ENCODE assay signal across 20 cellular contexts in genomic region chr20:61449057-61449456, GRCh38.
DNase-seq lines count a peak whose midpoint lies in the region; ATAC-seq and TF ChIP-seq lines count a peak whose summit lies in the region.
"Had no signal": no experiment of that assay in that cellular context is flagged by ENCODE, and none has a peak within 500 bp of the region (broad histone marks: within the 10 kb centered on the region; RNA-seq: fewer than 3 reads in every experiment).

No MANE protein-coding gene starts in this region.

- intact Hi-C loops in dorsolateral prefrontal cortex (cut with DNase I) (no loop called here), Calu3 (cut with micrococcal nuclease; ENCODE audit: unreplicated experiment) (no loop called here)

- DNase-seq in NCI-H1417 (lab: John Stamatoyannopoulos, UW) = peak in 2 of 3 experiments; percentile 52 to 68
- no peak for DNase-seq in NCI-H1417 treated with DMSO at 0.1 percent for 48 hours (lab: John Stamatoyannopoulos, UW)
- DNase-seq in dorsolateral prefrontal cortex = peak in 1 of 10 donors; percentile 7
- DNase-seq in medulla oblongata (ENCODE audit: extremely low spot score) = peak; percentile 8
- DNase-seq in substantia nigra (lab: John Stamatoyannopoulos, UW) = no peak
- no peak for DNase-seq in Calu3
- no peak for DNase-seq in NCI-H69 (lab: John Stamatoyannopoulos, UW)
- DNase-seq: 8988T, DMS 273 treated with DMSO at 0.1 percent for 48 hours, DND-41, H9, NCI-H1092 treated with DMSO at 0.1 percent for 48 hours, NCI-H187 treated with DMSO at 0.1 percent for 48 hours, NCI-H345, NCI-H526, SHP77 treated with DMSO at 0.1 percent for 48 hours, SK-N-SH had no signal

- H3K36me3 Mint-ChIP-seq in Calu3 (ENCODE audit: insufficient read depth, unreplicated experiment) = no peaks in the 10 kb centered on the region

- H3K4me3 Mint-ChIP-seq in Calu3 (ENCODE audit: low read depth, unreplicated experiment) = no peak overlapping the region
- H3K4me3 Mint-ChIP-seq: B cell had no signal

- no peak for TF ChIP-seq CTCF in dorsolateral prefrontal cortex (IDR thresholded peaks at IDR 0.05 in 54 of 56, conservative IDR thresholded peaks at IDR 0.05 in 2 of 56; ENCODE audit: low read depth in 1 of 56, partially characterized antibody in 56 of 56)
- no peak for TF ChIP-seq CTCF in Calu3 (IDR thresholded peaks at IDR 0.05; ENCODE audit: unreplicated experiment)

- no peaks in the 10 kb centered on the region for H3K27me3 Mint-ChIP-seq in Calu3 (ENCODE audit: unreplicated experiment)
- H3K27me3 Mint-ChIP-seq: B cell had no signal

- H3K4me3 ChIP-seq in dorsolateral prefrontal cortex = peak overlapping the region in 4 of 59 donors; percentile 2 to 49 (median 23)
- H3K4me3 ChIP-seq: K562 had no signal

- no peaks in the 10 kb centered on the region for H3K27me3 ChIP-seq in dorsolateral prefrontal cortex

- H3K9me3 Mint-ChIP-seq in Calu3 (ENCODE audit: low read depth, unreplicated experiment) = peaks cover 6% of the 10 kb centered on the region
- H3K9me3 Mint-ChIP-seq: H9 had no signal

- ATAC-seq in GM19467 (IDR thresholded peaks at IDR 0.05; ENCODE audit: unreplicated experiment) = no peak
- ATAC-seq: K562 had no signal

- CTCF ChIA-PET in Calu3 (lab: Charles Lee) = no interaction called here

- no peaks in the 10 kb centered on the region for H3K4me1 Mint-ChIP-seq in Calu3 (ENCODE audit: low read depth, unreplicated experiment)
- H3K4me1 Mint-ChIP-seq: B cell had no signal

- no TSS peak for BruUV-seq in Calu3 (replicated peaks; lab: Mats Ljungman, UMichigan)

- H3K27ac ChIP-seq in dorsolateral prefrontal cortex (peak overlapping the region in 40 of 59 donors; percentile 3 to 91 (median 56)), substantia nigra (ENCODE audit: low read depth, low read length, poor library complexity, severe bottlenecking) (peak overlapping the region; percentile 47)

- H3K27ac Mint-ChIP-seq in Calu3 (ENCODE audit: unreplicated experiment) = no peak overlapping the region
- H3K27ac Mint-ChIP-seq: B cell had no signal

Comparison
In these comparisons a context has a peak if more than half of its experiments do, and no peak if none do; other contexts are left out.
1. DNase-seq: peak in NCI-H1417 (2 of 3) and medulla oblongata (single experiment); none in NCI-H1417 treated with DMSO at 0.1 percent for 48 hours (single experiment), substantia nigra (0 of 49), Calu3 (single experiment) and NCI-H69 (single experiment).